In the genomic region with DNA sequence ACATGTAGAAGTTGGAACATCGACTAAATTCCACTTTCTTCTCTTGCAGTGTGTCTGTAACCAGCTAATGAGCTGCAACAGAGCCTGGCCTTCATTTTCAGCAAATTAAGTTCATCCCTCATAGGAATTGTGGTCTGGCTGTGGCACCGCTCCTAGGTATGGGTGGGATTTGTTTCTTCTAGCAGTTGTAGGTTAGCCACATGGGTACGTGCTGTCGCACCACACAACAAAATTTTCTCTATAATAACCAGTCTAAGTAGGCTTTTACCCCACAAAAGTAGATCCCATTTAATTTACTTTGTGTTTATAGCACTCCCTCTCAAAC, we compare ENCODE assay signal across 21 cellular contexts. TPM values are rescaled to one million over a fixed set of nuclear protein-coding genes. Genes with fewer than 3 reads are reported as not detected.
A peak's percentile ranks its signal among the peaks of the same experiment; 100 is the strongest.
DNase-seq lines count a peak whose midpoint lies in the region; ATAC-seq and TF ChIP-seq lines count a peak whose summit lies in the region.
"Had no signal": no experiment of that assay in that cellular context is flagged by ENCODE, and none has a peak within 500 bp of the region (broad histone marks: within the 10 kb centered on the region; RNA-seq: fewer than 3 reads in every experiment).

No MANE protein-coding gene starts in this region.

- H3K27ac ChIP-seq in esophagus (ENCODE audit: low read depth in 2 of 2, low read length in 1 of 2) (peak overlapping the region; percentile 38 to 59), thoracic aorta (peak overlapping the region; percentile 76 to 84)

- 57 to 66% methylated on average over 4 of the region's 4 CpGs for WGBS in esophagus, 2 donors

- H3K9me3 ChIP-seq in MG63 (no peaks in the 10 kb centered on the region), esophagus (ENCODE audit: control insufficient read depth in 2 of 2, insufficient read depth in 1 of 2, low read depth in 1 of 2, low read length in 1 of 2) (no peaks in the 10 kb centered on the region), thoracic aorta (no peaks in the 10 kb centered on the region)

- TF ChIP-seq CTCF in thoracic aorta (IDR thresholded peaks at IDR 0.05), result no peak

- DNase-seq in MG63 (peak; percentile 74), myocyte (ENCODE audit: low read depth) (peak; percentile 48), thoracic aorta (ENCODE audit: low spot score) (no peak), GF-D8 (lab: John Stamatoyannopoulos, UW) (no peak), Kasumi-1 (lab: John Stamatoyannopoulos, UW) (no peak), NCI-H2081 treated with DMSO at 0.1 percent for 48 hours (lab: John Stamatoyannopoulos, UW) (no peak), NOMO-1 treated with DMSO at 0.1 percent for 48 hours (lab: John Stamatoyannopoulos, UW; ENCODE audit: unreplicated experiment) (no peak)
- DNase-seq: activated CD4-positive, CD25-positive, alpha-beta regulatory T cell; activated CD8-positive, alpha-beta memory T cell treated with anti-CD3 and anti-CD28 coated beads for 24 hours; activated naive CD8-positive, alpha-beta T cell treated with anti-CD3 and anti-CD28 coated beads for 36 hours; activated T-cell treated with anti-CD3 and anti-CD28 coated beads, Interleukin-2, amount 50 U/mL, for 72 hours; central memory CD4-positive, alpha-beta T cell; effector memory CD8-positive, alpha-beta T cell; H9; KBM-7; NCI-H1048; NCI-H2107; NCI-H524 treated with DMSO at 0.1 percent for 48 hours; occipital lobe; SHP77 treated with DMSO at 0.1 percent for 48 hours had no signal

- peak; percentile 4 for ATAC-seq in thoracic aorta (ENCODE audit: insufficient number of reproducible peaks, low FRiP score, low read depth)
- ATAC-seq: activated T-cell treated with anti-CD3 and anti-CD28 coated beads, Interleukin-2, amount 50 U/mL, for 72 hours; effector memory CD8-positive, alpha-beta T cell had no signal

- H3K36me3 ChIP-seq in MG63 (no peaks in the 10 kb centered on the region), esophagus (ENCODE audit: control insufficient read depth in 2 of 2, insufficient read depth in 2 of 2, low read length in 1 of 2) (no peaks in the 10 kb centered on the region), thoracic aorta (no peaks in the 10 kb centered on the region)

- no peaks in the 10 kb centered on the region for H3K4me1 ChIP-seq in esophagus (ENCODE audit: control insufficient read depth in 2 of 2, insufficient read depth in 2 of 2, low read length in 1 of 2)
- H3K4me1 ChIP-seq in thoracic aorta (ENCODE audit: control insufficient read depth in 1 of 2, low read depth in 2 of 2), result peaks cover 13 to 37% of the 10 kb centered on the region in 2 donors

- H3K27me3 ChIP-seq in MG63, result no peaks in the 10 kb centered on the region
- H3K27me3 ChIP-seq in esophagus (ENCODE audit: control insufficient read depth in 1 of 2, insufficient read depth in 2 of 2, low read length in 2 of 2), result no peaks in the 10 kb centered on the region
- no peaks in the 10 kb centered on the region for H3K27me3 ChIP-seq in thoracic aorta (replicated peaks; ENCODE audit: insufficient read depth)

- H3K4me3 ChIP-seq in MG63 (no peak overlapping the region), esophagus (ENCODE audit: low read depth in 1 of 2, low read length in 2 of 2) (no peak overlapping the region), thoracic aorta (peak overlapping the region; percentile 3)

RNA-seq across cellular contexts. Expression of a gene that starts 59.9 kb away (rescaled TPM):
- 9.5 and 16.0 TPM in 2 replicates for total RNA-seq in MG63 (2014; rRNA removed; shearing (Covaris generic); ENCODE audit: low replicate concordance)
- 1 to 10 TPM; 1.6 to 1.7 TPM for polyA plus RNA-seq in esophagus
- total RNA-seq in myocyte, result 254 and 364 TPM in 2 replicates
- polyA plus RNA-seq in myocyte (2012), result 92.7 TPM
- 100 to 1,000 TPM in 1 of 2 donors, 10 to 100 TPM in 1; 94.0 to 104 TPM for total RNA-seq in thoracic aorta

Comparison
In these comparisons a context has a peak if more than half of its experiments do, and no peak if none do; other contexts are left out.
1. DNase-seq: peak in MG63 (single experiment) and myocyte (single experiment); none in thoracic aorta (single experiment), GF-D8 (single experiment), Kasumi-1 (0 of 2), NCI-H2081 treated with DMSO at 0.1 percent for 48 hours (single experiment) and NOMO-1 treated with DMSO at 0.1 percent for 48 hours (single experiment).